In the genomic region with DNA sequence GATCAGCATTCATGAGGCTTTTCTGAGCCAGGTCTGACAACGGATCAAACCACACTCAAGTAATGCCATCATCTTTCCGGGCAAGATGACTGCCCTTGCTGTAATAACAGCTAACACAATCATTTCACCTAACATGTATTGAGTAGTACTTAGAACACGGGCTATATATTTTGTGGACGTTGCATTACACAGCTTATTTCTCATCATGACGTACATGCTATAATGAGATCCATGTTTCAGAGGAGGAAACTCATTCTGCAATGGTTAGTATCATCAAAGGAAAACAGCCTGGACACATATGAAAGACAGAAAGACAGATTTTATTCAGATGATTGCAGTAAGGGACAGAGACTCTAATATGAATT, we compare ENCODE assay signal across 16 cellular contexts.
DNase-seq lines count a peak whose midpoint lies in the region; ATAC-seq and TF ChIP-seq lines count a peak whose summit lies in the region.
"Had no signal": no experiment of that assay in that cellular context is flagged by ENCODE, and none has a peak within 500 bp of the region (broad histone marks: within the 10 kb centered on the region; RNA-seq: fewer than 3 reads in every experiment).

No MANE protein-coding gene starts in this region.

- H3K4me3 ChIP-seq in ACC112 (ENCODE audit: low read depth, low read length) (no peak overlapping the region), neutrophil (ENCODE audit: low read depth in 1 of 2, low read length in 1 of 2) (no peak overlapping the region)

- ATAC-seq in GM18858 (IDR thresholded peaks at IDR 0.05; ENCODE audit: unreplicated experiment): no peak
- no peak for ATAC-seq in GM19351 (IDR thresholded peaks at IDR 0.05; ENCODE audit: unreplicated experiment)

- peak overlapping the region; percentile 18 for H2AFZ ChIP-seq in ACC112 (ENCODE audit: low read length, unreplicated experiment)

- no peaks in the 10 kb centered on the region for H3K36me3 ChIP-seq in ACC112 (ENCODE audit: insufficient read depth, low read length)
- no peaks in the 10 kb centered on the region for H3K36me3 ChIP-seq in neutrophil

- no peaks in the 10 kb centered on the region for H3K9me3 ChIP-seq in neutrophil

- H3K27me3 ChIP-seq in ACC112 (ENCODE audit: insufficient read depth, low read length) (no peaks in the 10 kb centered on the region), neutrophil (no peaks in the 10 kb centered on the region)

- no peak for TF ChIP-seq CTCF in neutrophil (IDR thresholded peaks at IDR 0.05)

- DNase-seq in HS-5 (ENCODE audit: low read depth) (peak; percentile 46), fibroblast of peridontal ligament (ENCODE audit: extremely low read depth) (peak; percentile 59), NCI-H146 (lab: John Stamatoyannopoulos, UW) (no peak), DMS 273 treated with DMSO at 0.1 percent for 48 hours (lab: John Stamatoyannopoulos, UW) (no peak)
- DNase-seq: Calu3; CD4-positive, alpha-beta T cell; DMS79; GOT3; NCI-H1092 treated with DMSO at 0.1 percent for 48 hours; NCI-H187; NCI-H446; SHP77 had no signal

- H3K79me2 ChIP-seq in ACC112 (ENCODE audit: control insufficient read depth, insufficient read depth, low read length, unreplicated experiment): no peaks in the 10 kb centered on the region

- H3K27ac ChIP-seq in ACC112 (ENCODE audit: low read depth, low read length) (peak overlapping the region; percentile 17; the same call in 1 of the 2 replicates), neutrophil (peak overlapping the region; percentile 26)

- H3K4me1 ChIP-seq in ACC112 (ENCODE audit: control insufficient read depth, insufficient read depth, low read length, unreplicated experiment) (peaks cover 23% of the 10 kb centered on the region), neutrophil (ENCODE audit: control insufficient read depth in 1 of 2, insufficient read depth in 1 of 2, low read depth in 1 of 2, low read length in 1 of 2) (peaks cover 32 to 53% of the 10 kb centered on the region in 2 experiments)

Comparison
In these comparisons a context has a peak if more than half of its experiments do, and no peak if none do; other contexts are left out.
1. DNase-seq: peak in HS-5 (single experiment) and fibroblast of peridontal ligament (single experiment); none in NCI-H146 (single experiment) and DMS 273 treated with DMSO at 0.1 percent for 48 hours (single experiment).